In the genomic region with DNA sequence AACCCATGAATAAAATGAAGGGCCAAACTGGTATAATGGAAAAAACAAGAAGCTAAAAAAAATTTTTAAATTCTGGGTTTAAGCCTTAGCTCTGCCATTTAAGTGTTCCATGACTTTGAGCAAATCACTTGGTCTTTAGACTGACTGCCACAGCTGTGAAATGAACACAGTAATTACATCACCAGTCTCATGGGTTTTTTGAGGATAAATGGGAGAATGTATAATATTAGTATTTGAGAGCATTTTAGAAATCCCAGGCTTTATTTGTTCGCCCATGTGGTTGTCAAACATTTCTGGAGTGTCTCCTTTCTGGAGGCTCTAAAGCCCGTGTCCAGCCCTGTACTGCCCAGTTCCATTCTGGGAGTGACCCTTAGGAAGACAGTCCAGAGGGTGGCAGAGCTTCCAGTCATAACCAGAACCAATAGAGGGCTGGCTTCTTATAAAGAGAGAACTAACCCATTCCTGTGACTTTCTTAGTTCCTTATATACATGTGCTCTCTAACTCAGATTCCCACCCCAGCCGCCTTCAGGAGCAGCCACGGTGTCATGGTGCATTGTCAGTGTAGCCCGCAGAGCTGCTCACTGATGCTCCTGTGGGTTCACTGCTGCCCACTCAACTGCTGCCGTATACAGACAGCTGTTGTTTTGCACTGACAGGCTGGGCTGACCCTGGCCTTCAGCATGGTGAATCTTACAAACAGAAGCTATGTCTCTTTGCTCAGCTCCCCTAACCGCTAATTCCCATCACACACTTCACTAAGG, we compare ENCODE assay signal across 16 cellular contexts. TPM values are rescaled to one million over a fixed set of nuclear protein-coding genes. Genes with fewer than 3 reads are reported as not detected.
DNase-seq lines count a peak whose midpoint lies in the region; ATAC-seq and TF ChIP-seq lines count a peak whose summit lies in the region.
"Had no signal": no experiment of that assay in that cellular context is flagged by ENCODE, and none has a peak within 500 bp of the region (broad histone marks: within the 10 kb centered on the region; RNA-seq: fewer than 3 reads in every experiment).

No MANE protein-coding gene starts in this region.

- H3K4me3 Mint-ChIP-seq in endodermal cell, result no peak overlapping the region
- H3K4me3 Mint-ChIP-seq in stimulated activated memory B cell treated with anti-CD40 and anti-IgM and Interleukin-4, amounts not matched to agents 10 μg/mL and 1 μg/mL and 100 μg/mL, for 72 hours, result no peak overlapping the region
- H3K4me3 Mint-ChIP-seq in type B pancreatic cell, result no peak overlapping the region
- H3K4me3 Mint-ChIP-seq: H9 had no signal

- H3K4me3 ChIP-seq in endodermal cell (ENCODE audit: low read length), result no peak overlapping the region
- H3K4me3 ChIP-seq: BLaER1 treated with 17β-estradiol and CSF1 and Interleukin-3, amounts not matched to agents 10 nM and 100 nM had no signal

- DNase-seq in LHCN-M2 (ENCODE audit: low read depth) (peak; percentile 79), endodermal cell (no peak), type B pancreatic cell (ENCODE audit: extremely low spot score, unreplicated experiment) (no peak), NAMALWA (ENCODE audit: low spot score) (no peak), SHP77 (lab: John Stamatoyannopoulos, UW) (no peak)
- DNase-seq: DMS153, EL, NCI-H1105, NCI-H187, NCI-H446 treated with DMSO at 0.1 percent for 48 hours, NCI-H774 had no signal

- TF ChIP-seq CTCF in endodermal cell (conservative IDR thresholded peaks at IDR 0.05) (no peak), type B pancreatic cell (conservative IDR thresholded peaks at IDR 0.05) (no peak)

- H3K9me3 ChIP-seq in endodermal cell (ENCODE audit: control insufficient read depth, low read length), result no peaks in the 10 kb centered on the region
- H3K9me3 ChIP-seq: BLaER1 treated with 17β-estradiol and CSF1 and Interleukin-3, amounts not matched to agents 10 nM and 100 nM had no signal

- ATAC-seq in HG02610 (IDR thresholded peaks at IDR 0.05; ENCODE audit: unreplicated experiment), result peak; percentile 55
- peak; percentile 83 for ATAC-seq in stimulated activated memory B cell treated with anti-CD40 and anti-IgM and Interleukin-4, amounts not matched to agents 10 μg/mL and 1 μg/mL and 100 μg/mL, for 72 hours
- ATAC-seq: Panc1 had no signal

- H3K4me1 ChIP-seq in endodermal cell (ENCODE audit: control insufficient read depth, insufficient read depth, low read length), result no peaks in the 10 kb centered on the region

- H3K27me3 ChIP-seq in endodermal cell (ENCODE audit: control insufficient read depth, insufficient read depth, low read length, poor library complexity, severe bottlenecking), result peaks cover 19% of the 10 kb centered on the region
- H3K27me3 ChIP-seq: BLaER1 treated with 17β-estradiol and CSF1 and Interleukin-3, amounts not matched to agents 10 nM and 100 nM had no signal

- no peaks in the 10 kb centered on the region for H3K36me3 ChIP-seq in endodermal cell (ENCODE audit: control insufficient read depth, insufficient read depth, low read length)
- H3K36me3 ChIP-seq: BLaER1 treated with 17β-estradiol and CSF1 and Interleukin-3, amounts not matched to agents 10 nM and 100 nM had no signal

- WGBS in endodermal cell (ENCODE audit: insufficient coverage in 1 of 2, insufficient read length in 1 of 2), 2 experiments, result 93 to 97% methylated on average over 6 to 7 of the region's 7 CpGs

- H3K36me3 Mint-ChIP-seq in endodermal cell (ENCODE audit: low read depth) (peaks cover 3% of the 10 kb centered on the region), type B pancreatic cell (peaks cover 62% of the 10 kb centered on the region)
- no peaks in the 10 kb centered on the region for H3K36me3 Mint-ChIP-seq in stimulated activated memory B cell treated with anti-CD40 and anti-IgM and Interleukin-4, amounts not matched to agents 10 μg/mL and 1 μg/mL and 100 μg/mL, for 72 hours

- no peaks in the 10 kb centered on the region for H3K9me3 Mint-ChIP-seq in endodermal cell
- H3K9me3 Mint-ChIP-seq in stimulated activated memory B cell treated with anti-CD40 and anti-IgM and Interleukin-4, amounts not matched to agents 10 μg/mL and 1 μg/mL and 100 μg/mL, for 72 hours, result no peaks in the 10 kb centered on the region
- H3K9me3 Mint-ChIP-seq in type B pancreatic cell, result no peaks in the 10 kb centered on the region
- H3K9me3 Mint-ChIP-seq: H9 had no signal

- peaks cover 12% of the 10 kb centered on the region for H3K27me3 Mint-ChIP-seq in endodermal cell (ENCODE audit: insufficient read depth)
- peaks cover 13% of the 10 kb centered on the region for H3K27me3 Mint-ChIP-seq in stimulated activated memory B cell treated with anti-CD40 and anti-IgM and Interleukin-4, amounts not matched to agents 10 μg/mL and 1 μg/mL and 100 μg/mL, for 72 hours
- H3K27me3 Mint-ChIP-seq in type B pancreatic cell, result no peaks in the 10 kb centered on the region

- peak overlapping the region; percentile 47 for H3K27ac ChIP-seq in endodermal cell (ENCODE audit: low read depth, low read length)

- no peak overlapping the region for H3K27ac Mint-ChIP-seq in endodermal cell
- no peak overlapping the region for H3K27ac Mint-ChIP-seq in stimulated activated memory B cell treated with anti-CD40 and anti-IgM and Interleukin-4, amounts not matched to agents 10 μg/mL and 1 μg/mL and 100 μg/mL, for 72 hours
- H3K27ac Mint-ChIP-seq in type B pancreatic cell, result no peak overlapping the region

- H3K4me1 Mint-ChIP-seq in endodermal cell, result peaks cover 18% of the 10 kb centered on the region
- H3K4me1 Mint-ChIP-seq in stimulated activated memory B cell treated with anti-CD40 and anti-IgM and Interleukin-4, amounts not matched to agents 10 μg/mL and 1 μg/mL and 100 μg/mL, for 72 hours, result peaks cover 20% of the 10 kb centered on the region
- H3K4me1 Mint-ChIP-seq in type B pancreatic cell (ENCODE audit: unreplicated experiment), result peaks cover 42% of the 10 kb centered on the region

- H3K9ac ChIP-seq in endodermal cell (ENCODE audit: extremely low read depth, low read length, poor library complexity, severe bottlenecking), result no peak overlapping the region
- H3K9ac ChIP-seq: BLaER1 treated with 17β-estradiol and CSF1 and Interleukin-3, amounts not matched to agents 10 nM and 100 nM had no signal

RNA-seq across cellular contexts. Expression of a gene that starts 44.7 kb away (rescaled TPM):
- 2.4 and 3.7 TPM in 2 replicates for total RNA-seq in LHCN-M2 (2014; rRNA removed)
- 1.9 TPM for polyA plus RNA-seq in LHCN-M2 (2012)
- total RNA-seq in endodermal cell, result 10 to 100 TPM in 1 of 2 donors, 1 to 10 TPM in 1; 9.8 to 12.3 TPM
- 207 TPM for polyA plus RNA-seq in endodermal cell (2013, experiment 1 of 2)
- 163 TPM for polyA plus RNA-seq in endodermal cell (2013, experiment 2 of 2)
- 36.7 and 219 TPM in 2 replicates for total RNA-seq in type B pancreatic cell (ENCODE audit: low replicate concordance)
